Comparison of ENCODE assay signal across 1 cellular context in the genomic region with DNA sequence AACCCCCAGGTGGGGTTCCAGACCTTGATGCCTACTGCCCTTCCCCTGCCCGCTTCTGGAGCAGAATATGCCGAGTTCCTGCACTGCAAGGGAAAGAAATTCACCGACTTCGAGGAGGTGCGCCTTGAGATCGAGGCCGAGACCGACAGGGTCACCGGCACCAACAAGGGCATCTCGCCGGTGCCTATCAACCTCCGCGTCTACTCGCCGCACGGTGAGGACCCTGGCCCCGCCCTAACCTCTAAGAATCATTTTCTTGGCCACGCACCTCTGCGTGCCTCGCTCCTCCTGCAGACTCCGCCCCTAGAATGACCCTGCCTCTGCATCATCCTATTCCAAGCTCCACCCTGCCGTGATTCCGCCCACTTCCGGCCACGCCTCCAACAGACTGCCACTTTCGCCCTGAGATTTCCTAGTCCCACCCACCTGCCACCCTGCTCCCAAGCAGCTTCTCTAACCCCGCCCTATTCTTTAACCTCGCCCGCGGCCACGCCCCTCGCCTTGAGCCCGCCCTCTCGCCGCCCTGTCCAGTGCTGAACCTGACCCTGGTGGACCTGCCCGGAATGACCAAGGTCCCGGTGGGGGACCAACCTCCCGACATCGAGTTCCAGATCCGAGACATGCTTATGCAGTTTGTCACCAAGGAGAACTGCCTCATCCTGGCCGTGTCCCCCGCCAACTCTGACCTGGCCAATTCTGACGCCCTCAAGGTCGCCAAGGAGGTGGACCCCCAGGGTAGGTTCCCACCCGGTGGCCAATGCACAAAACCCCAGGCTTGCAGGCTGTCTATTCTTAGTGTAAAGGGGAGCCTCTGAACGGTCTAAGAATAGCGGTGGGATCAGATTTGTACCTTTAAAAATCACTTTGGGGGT.
TF ChIP-seq lines count a peak whose summit lies in the region.

No MANE protein-coding gene starts in this region.

TF ChIP-seq in SK-N-SH, 30 proteins besides CTCF, POLR2A, EP300 and RAD21 (continued from another document):
- TF ChIP-seq, protein P1, sequence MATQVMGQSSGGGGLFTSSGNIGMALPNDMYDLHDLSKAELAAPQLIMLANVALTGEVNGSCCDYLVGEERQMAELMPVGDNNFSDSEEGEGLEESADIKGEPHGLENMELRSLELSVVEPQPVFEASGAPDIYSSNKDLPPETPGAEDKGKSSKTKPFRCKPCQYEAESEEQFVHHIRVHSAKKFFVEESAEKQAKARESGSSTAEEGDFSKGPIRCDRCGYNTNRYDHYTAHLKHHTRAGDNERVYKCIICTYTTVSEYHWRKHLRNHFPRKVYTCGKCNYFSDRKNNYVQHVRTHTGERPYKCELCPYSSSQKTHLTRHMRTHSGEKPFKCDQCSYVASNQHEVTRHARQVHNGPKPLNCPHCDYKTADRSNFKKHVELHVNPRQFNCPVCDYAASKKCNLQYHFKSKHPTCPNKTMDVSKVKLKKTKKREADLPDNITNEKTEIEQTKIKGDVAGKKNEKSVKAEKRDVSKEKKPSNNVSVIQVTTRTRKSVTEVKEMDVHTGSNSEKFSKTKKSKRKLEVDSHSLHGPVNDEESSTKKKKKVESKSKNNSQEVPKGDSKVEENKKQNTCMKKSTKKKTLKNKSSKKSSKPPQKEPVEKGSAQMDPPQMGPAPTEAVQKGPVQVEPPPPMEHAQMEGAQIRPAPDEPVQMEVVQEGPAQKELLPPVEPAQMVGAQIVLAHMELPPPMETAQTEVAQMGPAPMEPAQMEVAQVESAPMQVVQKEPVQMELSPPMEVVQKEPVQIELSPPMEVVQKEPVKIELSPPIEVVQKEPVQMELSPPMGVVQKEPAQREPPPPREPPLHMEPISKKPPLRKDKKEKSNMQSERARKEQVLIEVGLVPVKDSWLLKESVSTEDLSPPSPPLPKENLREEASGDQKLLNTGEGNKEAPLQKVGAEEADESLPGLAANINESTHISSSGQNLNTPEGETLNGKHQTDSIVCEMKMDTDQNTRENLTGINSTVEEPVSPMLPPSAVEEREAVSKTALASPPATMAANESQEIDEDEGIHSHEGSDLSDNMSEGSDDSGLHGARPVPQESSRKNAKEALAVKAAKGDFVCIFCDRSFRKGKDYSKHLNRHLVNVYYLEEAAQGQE (IDR thresholded peaks at IDR 0.05; ENCODE audit: low read depth, low read length), result peak; percentile 84
